17 cellular contexts compared by ENCODE assay signal in the genomic region with DNA sequence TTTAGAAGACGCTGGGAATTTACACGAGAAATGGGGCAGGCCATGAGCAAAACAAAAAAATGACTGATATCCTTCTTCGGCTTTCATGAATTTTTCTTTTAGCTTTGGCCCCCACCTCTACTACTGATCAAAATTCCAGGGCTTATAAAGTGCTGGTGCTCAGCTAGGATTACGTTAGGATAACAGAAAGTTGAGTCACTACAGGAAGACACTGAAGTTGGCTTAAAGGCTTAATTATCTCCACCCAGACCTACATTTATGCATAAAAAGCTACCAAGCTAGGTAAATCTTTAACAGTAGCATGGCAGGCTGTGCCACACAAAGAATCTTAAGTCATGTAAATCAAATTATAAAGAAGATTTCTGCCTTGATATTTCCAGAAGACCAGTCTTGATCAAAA.
"Had no signal": no experiment of that assay in that cellular context is flagged by ENCODE, and none has a peak within 500 bp of the region (broad histone marks: within the 10 kb centered on the region; RNA-seq: fewer than 3 reads in every experiment).

No MANE protein-coding gene starts in this region.

- H3K27me3 Mint-ChIP-seq: activated CD8-positive, alpha-beta memory T cell treated with anti-CD3 and anti-CD28 coated beads, Interleukin-2, amount 10 ng/mL, durations not matched to agents 7 days and 5 days; activated naive CD4-positive, alpha-beta T cell treated with anti-CD3 and anti-CD28 coated beads, Interleukin-2, amount 50 U/mL, for 24 hours; naive thymus-derived CD4-positive, alpha-beta T cell; stimulated activated memory B cell treated with anti-CD40 and anti-IgM and Interleukin-4, amounts not matched to agents 10 μg/mL and 1 μg/mL and 100 μg/mL, for 72 hours had no signal

- H3K27ac Mint-ChIP-seq: activated CD8-positive, alpha-beta memory T cell treated with anti-CD3 and anti-CD28 coated beads, Interleukin-2, amount 10 ng/mL, durations not matched to agents 7 days and 5 days; activated naive CD4-positive, alpha-beta T cell treated with anti-CD3 and anti-CD28 coated beads, Interleukin-2, amount 50 U/mL, for 24 hours; activated T-helper 2 cell treated with anti-CD3 and anti-CD28 coated beads, Interferon-gamma antibody, Interleukin-2, Interleukin-4, amounts not matched to agents 10 μg/mL and 5 μg/mL and 100 μg/mL, durations not matched to agents 14 hours and 24 hours and 36 hours; naive thymus-derived CD4-positive, alpha-beta T cell; stimulated activated memory B cell treated with anti-CD40 and anti-IgM and Interleukin-4, amounts not matched to agents 10 μg/mL and 1 μg/mL and 100 μg/mL, for 72 hours had no signal

- H3K9me3 ChIP-seq: adrenal gland, esophagus squamous epithelium, mucosa of descending colon, pancreas had no signal

- H3K36me3 Mint-ChIP-seq: activated CD8-positive, alpha-beta memory T cell treated with anti-CD3 and anti-CD28 coated beads, Interleukin-2, amount 10 ng/mL, durations not matched to agents 7 days and 5 days; activated naive CD4-positive, alpha-beta T cell treated with anti-CD3 and anti-CD28 coated beads, Interleukin-2, amount 50 U/mL, for 24 hours; naive thymus-derived CD4-positive, alpha-beta T cell; stimulated activated memory B cell treated with anti-CD40 and anti-IgM and Interleukin-4, amounts not matched to agents 10 μg/mL and 1 μg/mL and 100 μg/mL, for 72 hours had no signal

- H3K4me1 Mint-ChIP-seq: activated CD8-positive, alpha-beta memory T cell treated with anti-CD3 and anti-CD28 coated beads, Interleukin-2, amount 10 ng/mL, durations not matched to agents 7 days and 5 days; activated naive CD4-positive, alpha-beta T cell treated with anti-CD3 and anti-CD28 coated beads, Interleukin-2, amount 50 U/mL, for 24 hours; stimulated activated memory B cell treated with anti-CD40 and anti-IgM and Interleukin-4, amounts not matched to agents 10 μg/mL and 1 μg/mL and 100 μg/mL, for 72 hours had no signal

- H3K4me3 ChIP-seq: adrenal gland, esophagus squamous epithelium, mucosa of descending colon, pancreas had no signal

- H3K4me1 ChIP-seq: adrenal gland, pancreas had no signal

- H3K4me3 Mint-ChIP-seq: activated CD8-positive, alpha-beta memory T cell treated with anti-CD3 and anti-CD28 coated beads, Interleukin-2, amount 10 ng/mL, durations not matched to agents 7 days and 5 days; activated naive CD4-positive, alpha-beta T cell treated with anti-CD3 and anti-CD28 coated beads, Interleukin-2, amount 50 U/mL, for 24 hours; naive thymus-derived CD4-positive, alpha-beta T cell; stimulated activated memory B cell treated with anti-CD40 and anti-IgM and Interleukin-4, amounts not matched to agents 10 μg/mL and 1 μg/mL and 100 μg/mL, for 72 hours had no signal

- ATAC-seq: activated CD8-positive, alpha-beta memory T cell treated with anti-CD3 and anti-CD28 coated beads, Interleukin-2, amount 10 ng/mL, durations not matched to agents 7 days and 5 days; mucosa of descending colon; naive thymus-derived CD4-positive, alpha-beta T cell; pancreas; stimulated activated memory B cell treated with anti-CD40 and anti-IgM and Interleukin-4, amounts not matched to agents 10 μg/mL and 1 μg/mL and 100 μg/mL, for 72 hours had no signal

- FAIRE-seq: colon, endometrium, pancreas had no signal

- H3K27me3 ChIP-seq: adrenal gland, esophagus squamous epithelium, pancreas had no signal

- DNase-seq: activated CD4-positive, alpha-beta T cell treated with anti-CD3 and anti-CD28 coated beads, Interleukin-2, amount 50 U/mL, for 48 hours; activated CD8-positive, alpha-beta memory T cell treated with anti-CD3 and anti-CD28 coated beads, Interleukin-2, amount 10 ng/mL, durations not matched to agents 7 days and 5 days; activated T-cell treated with anti-CD3 and anti-CD28 coated beads, Interleukin-2, amount 50 U/mL, for 1 hour; adrenal gland; caudate nucleus; esophagus squamous epithelium; mammary epithelial cell; mucosa of descending colon; naive thymus-derived CD4-positive, alpha-beta T cell; pancreas; T-helper 1 cell had no signal

- H3K27ac ChIP-seq: adrenal gland, esophagus squamous epithelium, pancreas, VCaP had no signal

- H3K36me3 ChIP-seq: adrenal gland, esophagus squamous epithelium, pancreas had no signal
